ENCODE assay signal across 8 cellular contexts in the genomic region with DNA sequence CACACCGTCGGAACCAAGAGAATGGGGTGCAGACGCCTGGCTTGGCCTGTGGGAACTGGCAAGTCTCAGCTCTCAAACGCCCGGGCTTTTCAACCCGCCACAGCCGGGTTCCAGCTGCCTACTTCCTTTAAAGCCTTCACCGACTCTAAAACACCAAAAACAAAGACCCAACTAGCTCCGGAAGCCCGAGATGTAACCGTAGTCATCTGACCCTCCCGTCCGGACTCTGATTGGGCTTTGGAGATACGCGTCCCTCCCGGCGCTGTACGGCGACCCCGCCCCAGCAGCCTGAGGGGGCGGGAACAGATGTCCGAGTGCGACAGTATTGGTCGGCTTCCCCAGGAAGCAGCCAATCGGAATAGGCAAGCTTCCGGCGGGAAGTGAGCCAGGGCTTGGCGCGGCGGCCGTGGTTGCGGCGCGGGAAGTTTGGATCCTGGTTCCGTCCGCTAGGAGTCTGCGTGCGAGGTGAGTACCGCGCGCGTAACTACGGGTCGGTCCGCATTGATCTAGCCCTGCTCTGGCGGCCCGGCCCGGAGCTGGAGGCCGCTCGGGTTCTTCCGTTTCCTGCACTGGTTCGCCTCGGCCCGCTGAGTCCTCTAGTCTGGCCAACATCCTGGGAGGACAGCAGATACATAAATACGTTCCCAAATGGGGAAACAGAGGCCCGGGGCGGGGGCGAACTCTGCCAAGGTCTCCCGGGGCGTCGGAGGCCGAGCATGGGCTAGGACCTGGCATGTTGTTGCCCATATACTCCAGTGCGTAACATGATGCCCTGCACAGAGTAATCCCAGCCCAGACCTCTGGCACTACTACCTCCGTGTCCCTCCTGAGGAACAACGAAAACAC. TPM values are rescaled to one million over a fixed set of nuclear protein-coding genes. Genes with fewer than 3 reads are reported as not detected.
DNase-seq lines count a peak whose midpoint lies in the region; ATAC-seq, FAIRE-seq and TF ChIP-seq lines count a peak whose summit lies in the region.

A gene (plus strand): TSS at position 371 of the 846 bp plus-strand sequence. CDS start 30,047 bp downstream, outside the sequence.

- H3K4me2 ChIP-seq in H1 (ENCODE audit: insufficient read depth in 1 of 2, low read depth in 2 of 2, low read length in 2 of 2), result peak within 1 kb of the TSS; percentile 87

- CTCF ChIA-PET in Caco-2 (lab: Charles Lee), result interaction anchor here (0.6 to 1.7 kb wide), 10 partner anchors 9 to 675 kb away, joined by 3 to 8 read pairs (median 4); a partner anchor contains a TSS
- CTCF ChIA-PET in H1 (lab: Charles Lee; ENCODE audit: partially characterized antibody), result interaction anchor here (0.8 to 1.7 kb wide), 6 partner anchors 11 to 241 kb away, joined by 3 to 6 read pairs (median 4); a partner anchor contains a TSS

- BruUV-seq in Caco-2 (replicated peaks; lab: Mats Ljungman, UMichigan), result no TSS peak

- peak; percentile 95 for DNase-seq in Caco-2
- DNase-seq in HT1080 (ENCODE audit: low read depth), result peak; percentile 99
- DNase-seq in NOMO-1 treated with DMSO at 0.1 percent for 48 hours (lab: John Stamatoyannopoulos, UW; ENCODE audit: unreplicated experiment), result peak; percentile 99
- peak; percentile 88 to 89 for DNase-seq in activated CD8-positive, alpha-beta memory T cell treated with anti-CD3 and anti-CD28 coated beads for 4 hours (ENCODE audit: low read depth in 2 of 2)
- peak; percentile 91 to 92 for DNase-seq in H1 (ENCODE audit: low read depth in 1 of 2, low spot score in 2 of 2)
- DNase-seq in memory B cell (ENCODE audit: low spot score in 2 of 2), result peak; percentile 86 to 92
- peak; percentile 81 for DNase-seq in stimulated activated CD8-positive, alpha-beta memory T cell treated with anti-CD3 and anti-CD28 coated beads, Interleukin-12 subunit alpha, Interleukin-12 subunit beta, amount 100 ng/mL, for 24 hours (ENCODE audit: extremely low read depth)

- peak within 1 kb of the TSS; percentile 86 for H3K27ac ChIP-seq in H1 (ENCODE audit: low read depth, low read length)

- H3K27me3 ChIP-seq in Caco-2 (replicated peaks; ENCODE audit: control insufficient read depth, insufficient read depth, low read length) (no peaks in the 10 kb centered on the region), H1 (replicated peaks in 1 of 4; ENCODE audit: control insufficient read depth in 3 of 4, extremely low read depth in 1 of 4, insufficient read depth in 3 of 4, low read length in 3 of 4) (no peaks in the 10 kb centered on the region)

- peak within 1 kb of the TSS; percentile 85; the same call in 1 of the 2 replicates for H2AFZ ChIP-seq in H1 (ENCODE audit: low read length)

- H3K56ac ChIP-seq in H1 (replicated peaks; ENCODE audit: insufficient read length, low read depth, low read length), result peak within 1 kb of the TSS; percentile 49

- peaks cover 17 to 45% of the 10 kb centered on the region in 2 experiments for H3K79me2 ChIP-seq in H1 (ENCODE audit: control insufficient read depth in 1 of 2, insufficient read depth in 2 of 2, low read length in 2 of 2)

- no peak for TF ChIP-seq RAD21 in H1 (IDR thresholded peaks at IDR 0.05 in 1 of 2, conservative IDR thresholded peaks at IDR 0.05 in 1 of 2; ENCODE audit: low read depth in 2 of 2, low read length in 2 of 2)

- no peaks in the 10 kb centered on the region for H4K20me1 ChIP-seq in H1 (replicated peaks in 1 of 2; ENCODE audit: control insufficient read depth in 1 of 2, insufficient read depth in 2 of 2, low read length in 2 of 2)

- H3K23me2 ChIP-seq in H1 (ENCODE audit: low read depth, low read length), result peaks cover 12% of the 10 kb centered on the region

- H3K9me3 Mint-ChIP-seq in Caco-2 (ENCODE audit: unreplicated experiment), result no peaks in the 10 kb centered on the region
- H3K9me3 Mint-ChIP-seq in memory B cell, result no peaks in the 10 kb centered on the region

- H3K4me3 Mint-ChIP-seq in Caco-2 (ENCODE audit: unreplicated experiment) (peak within 1 kb of the TSS; percentile 98), memory B cell (peak within 1 kb of the TSS; percentile 96)

- no peak within 1 kb of the TSS for H3K14ac ChIP-seq in H1 (ENCODE audit: insufficient read length)

- peak within 1 kb of the TSS; percentile 78 for H4K91ac ChIP-seq in H1 (replicated peaks; ENCODE audit: insufficient read length, low read length)

- TF ChIP-seq CTCF in Caco-2 (IDR thresholded peaks at IDR 0.05; ENCODE audit: insufficient read depth in 1 of 2, low read depth in 1 of 2, low read length in 1 of 2, severe bottlenecking in 1 of 2, unreplicated experiment in 1 of 2), result peak; percentile 10 to 20
- peak; percentile 7 to 42 (median 22); a peak in 3 of 4 replicates for TF ChIP-seq CTCF in H1 (IDR thresholded peaks at IDR 0.05; ENCODE audit: control extremely low read depth in 1 of 3, insufficient read depth in 1 of 3, low read depth in 1 of 3, low read length in 3 of 3)

- peak; percentile 90 to 97 for TF ChIP-seq POLR2A in H1 (IDR thresholded peaks at IDR 0.05; ENCODE audit: control extremely low read depth in 1 of 2, low read depth in 2 of 2, low read length in 2 of 2)

- peak; percentile 82 for FAIRE-seq in H1 (lab: Jason Lieb, UNC)

- no peak within 1 kb of the TSS for H3K23ac ChIP-seq in H1 (ENCODE audit: insufficient read length)

- intact Hi-C loops in Caco-2 (cut with micrococcal nuclease; ENCODE audit: unreplicated experiment), result loop anchor here (1.0 kb wide), 2 partner anchors 9 to 169 kb away; no protein-coding TSS in a partner anchor

- peaks cover 8% of the 10 kb centered on the region for H3K36me3 Mint-ChIP-seq in Caco-2 (ENCODE audit: insufficient read depth, unreplicated experiment)
- peaks cover 4% of the 10 kb centered on the region for H3K36me3 Mint-ChIP-seq in memory B cell

- peak within 1 kb of the TSS; percentile 93 for H2BK5ac ChIP-seq in H1 (ENCODE audit: low read depth, low read length)

- no peak for TF ChIP-seq EP300 in H1 (IDR thresholded peaks at IDR 0.05; ENCODE audit: borderline replicate concordance in 1 of 2, low read depth in 2 of 2, low read length in 2 of 2)

- H2BK15ac ChIP-seq in H1 (ENCODE audit: low read length), result no peak within 1 kb of the TSS

- H3K18ac ChIP-seq in H1 (ENCODE audit: extremely low read depth, low read length), result peak within 1 kb of the TSS; percentile 89

- H3K4me3 ChIP-seq in Caco-2 (ENCODE audit: low read depth, low read length) (peak within 1 kb of the TSS; percentile 89), H1 (ENCODE audit: extremely low read depth in 1 of 4, insufficient read depth in 2 of 4, low read depth in 3 of 4, low read length in 4 of 4) (peak within 1 kb of the TSS; percentile 63 to 98 (median 86))

- no peak within 1 kb of the TSS for H2BK120ac ChIP-seq in H1 (replicated peaks; ENCODE audit: low read depth, low read length)

- H3K9me3 ChIP-seq in Caco-2 (no peaks in the 10 kb centered on the region), H1 (ENCODE audit: insufficient read depth in 2 of 2, low read depth in 1 of 2, low read length in 1 of 2) (no peaks in the 10 kb centered on the region)

- H4K5ac ChIP-seq in H1 (ENCODE audit: insufficient read length, low read depth, low read length), result peak within 1 kb of the TSS; percentile 68

- H3K27me3 Mint-ChIP-seq in Caco-2 (ENCODE audit: insufficient read depth, unreplicated experiment), result no peaks in the 10 kb centered on the region
- no peaks in the 10 kb centered on the region for H3K27me3 Mint-ChIP-seq in memory B cell

- H4K8ac ChIP-seq in H1 (ENCODE audit: extremely low read depth, insufficient read depth, low read length), result peak within 1 kb of the TSS; percentile 97

- peak within 1 kb of the TSS; percentile 87 to 99 (median 94) for H3K9ac ChIP-seq in H1 (replicated peaks in 1 of 4; ENCODE audit: extremely low read depth in 1 of 4, low read depth in 3 of 4, low read length in 3 of 4)

- 1% methylated on average over 65 of the region's 65 CpGs; no CpG with 5 or more reads in 1 of the 2 experiments for WGBS in H1 (ENCODE audit: extremely low coverage in 1 of 2, insufficient coverage in 1 of 2, insufficient read length in 1 of 2, insufficient replicate concordance in 2 of 2, low coverage in 1 of 2, low lambda C conversion rate in 2 of 2, missing lambda C conversion rate in 1 of 2), 2 experiments

- peak; percentile 97 for ATAC-seq in GM21360 (IDR thresholded peaks at IDR 0.05; ENCODE audit: unreplicated experiment)
- ATAC-seq in memory B cell (ENCODE audit: low read depth), result peak; percentile 97

- H3K4me1 ChIP-seq in Caco-2 (peaks cover 7% of the 10 kb centered on the region), H1 (replicated peaks in 1 of 4; ENCODE audit: control insufficient read depth in 3 of 4, insufficient read depth in 4 of 4, low read length in 3 of 4) (peaks cover 0 to 3% (median 2%) of the 10 kb centered on the region in 4 experiments; a peak in 4 of 7 replicates)

- H2BK12ac ChIP-seq in H1 (ENCODE audit: low read depth, low read length), result peak within 1 kb of the TSS; percentile 20; the same call in 1 of the 2 replicates

- H3K4ac ChIP-seq in H1 (replicated peaks; ENCODE audit: insufficient read length, low read depth, low read length), result peak within 1 kb of the TSS; percentile 82

- H3K27ac Mint-ChIP-seq in Caco-2 (ENCODE audit: unreplicated experiment) (peak within 1 kb of the TSS; percentile 99), memory B cell (peak within 1 kb of the TSS; percentile 90)

- H3K4me1 Mint-ChIP-seq in Caco-2 (ENCODE audit: low read depth, unreplicated experiment) (peaks cover 18% of the 10 kb centered on the region), memory B cell (peaks cover 22% of the 10 kb centered on the region)

- no peak within 1 kb of the TSS for H2AK5ac ChIP-seq in H1 (ENCODE audit: low read depth, low read length)

- no peaks in the 10 kb centered on the region for H3K79me1 ChIP-seq in H1 (ENCODE audit: low read depth, low read length)

- H2BK20ac ChIP-seq in H1 (ENCODE audit: low read length), result no peak within 1 kb of the TSS

- POLR2A ChIA-PET in Caco-2 (lab: Charles Lee), result interaction anchor here (0.6 to 1.2 kb wide), 11 partner anchors 9 to 329 kb away, joined by 3 to 4 read pairs (median 3); a partner anchor contains a TSS
- POLR2A ChIA-PET in H1 (lab: Charles Lee; ENCODE audit: partially characterized antibody), result interaction anchor here (0.6 to 2.2 kb wide), 13 partner anchors 11 to 310 kb away, joined by 3 to 10 read pairs (median 3); no protein-coding TSS in a partner anchor

- H3K36me3 ChIP-seq in Caco-2 (ENCODE audit: control insufficient read depth, insufficient read depth, low read length), result no peaks in the 10 kb centered on the region
- H3K36me3 ChIP-seq in H1 (ENCODE audit: control insufficient read depth in 2 of 4, insufficient read depth in 4 of 4, low read length in 3 of 4), result peaks cover 0 to 6% (median 2%) of the 10 kb centered on the region in 4 experiments; a peak in 3 of 8 replicates

RNA-seq across cellular contexts. Expression of the gene that starts here (rescaled TPM):
- total RNA-seq in Caco-2 (2022), result 15.6 and 18.1 TPM in 2 replicates
- total RNA-seq in HT1080 (2014; rRNA removed; shearing (Covaris generic)), result 13.1 and 16.1 TPM in 2 replicates
- 6.7 and 7.0 TPM in 2 replicates for polyA plus RNA-seq in HT1080 (2015; cell fraction: cytosol; rRNA removed)
- polyA plus RNA-seq in HT1080 (2015; cell fraction: nucleus; rRNA removed), result 22.0 and 25.6 TPM in 2 replicates
- total RNA-seq in H1 (2021; fragmentation: NEBNext Ultra II Directional; extraction: Animal tissue kit (Norgen Biotek cat#: 25700)), result 45.6 and 46.7 TPM in 2 replicates
- 10.4 and 15.2 TPM in 2 replicates for polyA plus RNA-seq in H1 (2011; rRNA removed)
- polyA plus RNA-seq in H1 (2011; cell fraction: cytosol; rRNA removed), result 14.1 TPM
- 19.8 TPM for polyA plus RNA-seq in H1 (2011; cell fraction: nucleus; rRNA removed)
- 27.3 to 33.8 TPM (median 33.5 TPM) in 4 replicates for polyA plus RNA-seq in H1 (2012, experiment 1 of 2)
- 2.9 TPM for polyA plus RNA-seq in H1 (2012, experiment 2 of 2)
- 36.0 TPM for polyA plus RNA-seq in H1 (2013, experiment 1 of 2)
- 36.9 TPM for polyA plus RNA-seq in H1 (2013, experiment 2 of 2)
- 71.7 and 86.9 TPM in 2 replicates for polyA minus RNA-seq in H1 (2011; rRNA and poly(A)+ RNA removed)
- 12.9 TPM for polyA minus RNA-seq in H1 (2011; cell fraction: cytosol; rRNA and poly(A)+ RNA removed)
- 52.7 TPM for polyA minus RNA-seq in H1 (2011; cell fraction: nucleus; rRNA and poly(A)+ RNA removed)

Comparison
In these comparisons a context has a peak if more than half of its experiments do, and no peak if none do; other contexts are left out.
1. Peak in every context shown above with its lines: DNase-seq, ATAC-seq, H3K4me3 ChIP-seq and H3K27ac ChIP-seq.